3 cellular contexts compared by ENCODE assay signal in genomic region chr9:18534611-18535010, GRCh38.
"Had no signal": no experiment of that assay in that cellular context is flagged by ENCODE, and none has a peak within 500 bp of the region (broad histone marks: within the 10 kb centered on the region; RNA-seq: fewer than 3 reads in every experiment).

No MANE protein-coding gene starts in this region.

- DNase-seq: GDM1, GF-D8 had no signal

- H3K4me3 ChIP-seq: GM12878 had no signal

- ATAC-seq: GM12878 had no signal
